8 cellular contexts compared by ENCODE assay signal in genomic region chr2:53422979-53423378, GRCh38.
DNase-seq lines count a peak whose midpoint lies in the region; ATAC-seq and TF ChIP-seq lines count a peak whose summit lies in the region.

No MANE protein-coding gene starts in this region.

- H3K27ac ChIP-seq in fibroblast of lung (ENCODE audit: insufficient read depth, low read length): no peak overlapping the region

- no peak overlapping the region for H2AFZ ChIP-seq in fibroblast of lung (ENCODE audit: low read length)

- no peaks in the 10 kb centered on the region for H3K9me3 ChIP-seq in fibroblast of lung (ENCODE audit: control insufficient read depth, insufficient read depth, low read depth, low read length)

- DNase-seq in NCI-H510A treated with DMSO at 0.1 percent for 48 hours (lab: John Stamatoyannopoulos, UW): peak; percentile 16
- DNase-seq in NCI-H510A (lab: John Stamatoyannopoulos, UW): no peak
- DNase-seq in HT1080 (ENCODE audit: low read depth): peak; percentile 60
- DNase-seq in SK-N-DZ (ENCODE audit: low spot score): peak; percentile 21
- peak; percentile 46 to 78 for DNase-seq in fibroblast of lung (ENCODE audit: low read depth in 2 of 2)
- no peak for DNase-seq in sciatic nerve (ENCODE audit: low spot score)
- DNase-seq in activated CD4-positive, CD25-positive, alpha-beta regulatory T cell treated with anti-CD3 and anti-CD28 coated beads, Interleukin-2, amount 50 U/mL, for 72 hours: no peak

- no peaks in the 10 kb centered on the region for H3K79me2 ChIP-seq in fibroblast of lung (ENCODE audit: control insufficient read depth, insufficient read depth, low read length)

- no peaks in the 10 kb centered on the region for H4K20me1 ChIP-seq in fibroblast of lung (ENCODE audit: control insufficient read depth, extremely low read depth, insufficient read depth, low read length)

- TF ChIP-seq CTCF in fibroblast of lung (conservative IDR thresholded peaks at IDR 0.05 in 1 of 2, IDR thresholded peaks at IDR 0.05 in 1 of 2; ENCODE audit: low read depth in 1 of 2, low read length in 2 of 2): peak; percentile 65 to 68

- no peak overlapping the region for H3K4me3 ChIP-seq in fibroblast of lung (replicated peaks in 1 of 4; ENCODE audit: control extremely low read depth in 1 of 4, insufficient read depth in 1 of 4, low read depth in 3 of 4, low read length in 4 of 4)

- no peak overlapping the region for H3K9ac ChIP-seq in fibroblast of lung (ENCODE audit: insufficient read depth, low read length)

- no peaks in the 10 kb centered on the region for H3K36me3 ChIP-seq in fibroblast of lung (ENCODE audit: control insufficient read depth, insufficient read depth, low read length)

- no peaks in the 10 kb centered on the region for H3K27me3 ChIP-seq in fibroblast of lung (ENCODE audit: control insufficient read depth, insufficient read depth, low read length)

- H3K4me2 ChIP-seq in fibroblast of lung (ENCODE audit: extremely low read depth, insufficient read depth, low read length): no peak overlapping the region

- H3K4me1 ChIP-seq in fibroblast of lung (ENCODE audit: control insufficient read depth, extremely low read depth, insufficient read depth, low read length): no peaks in the 10 kb centered on the region

- peak; percentile 98 for ATAC-seq in GM21526 (IDR thresholded peaks at IDR 0.05; ENCODE audit: low FRiP score, unreplicated experiment)
- ATAC-seq in sciatic nerve: peak; percentile 39

- intact Hi-C loops in sciatic nerve (cut with DNase I): no loop called here

Comparison
In these comparisons a context has a peak if more than half of its experiments do, and no peak if none do; other contexts are left out.
1. DNase-seq: peak in NCI-H510A treated with DMSO at 0.1 percent for 48 hours (single experiment), HT1080 (single experiment), SK-N-DZ (single experiment) and fibroblast of lung (2 of 2); none in NCI-H510A (single experiment), sciatic nerve (single experiment) and activated CD4-positive, CD25-positive, alpha-beta regulatory T cell treated with anti-CD3 and anti-CD28 coated beads, Interleukin-2, amount 50 U/mL, for 72 hours (single experiment).